In the genomic region with DNA sequence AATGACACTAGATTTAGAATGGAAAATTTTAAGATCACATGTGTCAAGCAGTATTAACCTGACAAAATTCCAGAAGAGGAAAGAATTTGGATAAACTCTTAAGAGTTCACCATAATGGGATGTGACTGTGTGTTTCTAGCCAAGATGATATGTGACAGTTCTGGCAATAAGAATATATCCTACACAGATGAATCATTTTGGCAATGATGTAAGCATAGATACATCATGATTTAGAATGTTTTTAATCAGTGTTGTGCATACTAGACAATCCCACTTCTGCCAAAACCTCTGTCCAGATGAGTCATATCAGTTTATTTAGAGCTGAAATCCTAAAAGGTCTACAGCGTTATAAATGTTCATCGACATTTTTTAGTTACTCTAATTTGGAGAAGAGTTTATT, we compare ENCODE assay signal across 1 cellular context.
TF ChIP-seq lines count a peak whose summit lies in the region.

No MANE protein-coding gene starts in this region.

TF ChIP-seq in GM12878, 131 proteins besides CTCF, POLR2A, EP300 and RAD21:
- TF ChIP-seq ZBTB40 (IDR thresholded peaks at IDR 0.05; ENCODE audit: borderline replicate concordance) = no peak
- no peak for TF ChIP-seq CREB1 (IDR thresholded peaks at IDR 0.05; ENCODE audit: low read depth)
- TF ChIP-seq IRF4 (IDR thresholded peaks at IDR 0.05; ENCODE audit: low read depth, low read length) = no peak
- TF ChIP-seq GATAD2B (conservative IDR thresholded peaks at IDR 0.05; ENCODE audit: low read depth) = no peak
- TF ChIP-seq TAF1 (IDR thresholded peaks at IDR 0.05; ENCODE audit: borderline replicate concordance, low read depth, low read length) = no peak
- no peak for TF ChIP-seq MEF2A (IDR thresholded peaks at IDR 0.05; ENCODE audit: insufficient read depth, low read depth, low read length)
- no peak for TF ChIP-seq POLR2AphosphoS5 (IDR thresholded peaks at IDR 0.05; ENCODE audit: low read length)
